1 cellular context compared by ENCODE assay signal in the genomic region with DNA sequence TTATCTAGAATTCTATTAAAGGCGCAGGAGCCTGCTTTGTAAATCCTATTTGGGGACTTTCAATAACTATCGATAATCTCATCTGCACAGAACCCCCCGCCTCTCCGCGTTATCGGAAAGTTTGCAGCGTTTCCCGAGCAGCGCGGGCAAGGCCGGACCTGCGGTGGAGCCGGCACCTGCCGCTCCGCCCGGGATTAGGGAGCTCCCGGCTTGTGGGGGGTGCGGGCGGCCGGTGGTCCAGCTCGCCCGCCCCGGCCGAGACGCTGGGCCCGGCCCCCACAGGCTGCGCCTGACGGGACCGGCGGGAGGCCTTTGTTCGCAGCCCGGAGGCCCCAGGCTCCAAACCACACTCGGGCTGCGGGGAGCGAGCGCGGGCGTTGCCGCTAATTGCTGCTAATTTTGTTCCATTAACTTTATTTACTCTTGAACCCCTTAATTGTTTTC.
TF ChIP-seq lines count a peak whose summit lies in the region.

No MANE protein-coding gene starts in this region.

TF ChIP-seq in WTC11, 78 proteins besides CTCF, POLR2A, EP300 and RAD21 (continued from another document):
- TF ChIP-seq, protein P1, sequence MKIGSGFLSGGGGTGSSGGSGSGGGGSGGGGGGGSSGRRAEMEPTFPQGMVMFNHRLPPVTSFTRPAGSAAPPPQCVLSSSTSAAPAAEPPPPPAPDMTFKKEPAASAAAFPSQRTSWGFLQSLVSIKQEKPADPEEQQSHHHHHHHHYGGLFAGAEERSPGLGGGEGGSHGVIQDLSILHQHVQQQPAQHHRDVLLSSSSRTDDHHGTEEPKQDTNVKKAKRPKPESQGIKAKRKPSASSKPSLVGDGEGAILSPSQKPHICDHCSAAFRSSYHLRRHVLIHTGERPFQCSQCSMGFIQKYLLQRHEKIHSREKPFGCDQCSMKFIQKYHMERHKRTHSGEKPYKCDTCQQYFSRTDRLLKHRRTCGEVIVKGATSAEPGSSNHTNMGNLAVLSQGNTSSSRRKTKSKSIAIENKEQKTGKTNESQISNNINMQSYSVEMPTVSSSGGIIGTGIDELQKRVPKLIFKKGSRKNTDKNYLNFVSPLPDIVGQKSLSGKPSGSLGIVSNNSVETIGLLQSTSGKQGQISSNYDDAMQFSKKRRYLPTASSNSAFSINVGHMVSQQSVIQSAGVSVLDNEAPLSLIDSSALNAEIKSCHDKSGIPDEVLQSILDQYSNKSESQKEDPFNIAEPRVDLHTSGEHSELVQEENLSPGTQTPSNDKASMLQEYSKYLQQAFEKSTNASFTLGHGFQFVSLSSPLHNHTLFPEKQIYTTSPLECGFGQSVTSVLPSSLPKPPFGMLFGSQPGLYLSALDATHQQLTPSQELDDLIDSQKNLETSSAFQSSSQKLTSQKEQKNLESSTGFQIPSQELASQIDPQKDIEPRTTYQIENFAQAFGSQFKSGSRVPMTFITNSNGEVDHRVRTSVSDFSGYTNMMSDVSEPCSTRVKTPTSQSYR (CRISPR knock-in tag; IDR thresholded peaks at IDR 0.05): no peak
- TF ChIP-seq NR3C1 (CRISPR knock-in tag; conservative IDR thresholded peaks at IDR 0.05; ENCODE audit: low read depth) (no peak), MAX (CRISPR knock-in tag; IDR thresholded peaks at IDR 0.05) (no peak), CREB1 (CRISPR knock-in tag; IDR thresholded peaks at IDR 0.05) (no peak), ZNF317 (CRISPR knock-in tag; IDR thresholded peaks at IDR 0.05; ENCODE audit: borderline replicate concordance, low read depth) (no peak)
- TF ChIP-seq, protein P2, sequence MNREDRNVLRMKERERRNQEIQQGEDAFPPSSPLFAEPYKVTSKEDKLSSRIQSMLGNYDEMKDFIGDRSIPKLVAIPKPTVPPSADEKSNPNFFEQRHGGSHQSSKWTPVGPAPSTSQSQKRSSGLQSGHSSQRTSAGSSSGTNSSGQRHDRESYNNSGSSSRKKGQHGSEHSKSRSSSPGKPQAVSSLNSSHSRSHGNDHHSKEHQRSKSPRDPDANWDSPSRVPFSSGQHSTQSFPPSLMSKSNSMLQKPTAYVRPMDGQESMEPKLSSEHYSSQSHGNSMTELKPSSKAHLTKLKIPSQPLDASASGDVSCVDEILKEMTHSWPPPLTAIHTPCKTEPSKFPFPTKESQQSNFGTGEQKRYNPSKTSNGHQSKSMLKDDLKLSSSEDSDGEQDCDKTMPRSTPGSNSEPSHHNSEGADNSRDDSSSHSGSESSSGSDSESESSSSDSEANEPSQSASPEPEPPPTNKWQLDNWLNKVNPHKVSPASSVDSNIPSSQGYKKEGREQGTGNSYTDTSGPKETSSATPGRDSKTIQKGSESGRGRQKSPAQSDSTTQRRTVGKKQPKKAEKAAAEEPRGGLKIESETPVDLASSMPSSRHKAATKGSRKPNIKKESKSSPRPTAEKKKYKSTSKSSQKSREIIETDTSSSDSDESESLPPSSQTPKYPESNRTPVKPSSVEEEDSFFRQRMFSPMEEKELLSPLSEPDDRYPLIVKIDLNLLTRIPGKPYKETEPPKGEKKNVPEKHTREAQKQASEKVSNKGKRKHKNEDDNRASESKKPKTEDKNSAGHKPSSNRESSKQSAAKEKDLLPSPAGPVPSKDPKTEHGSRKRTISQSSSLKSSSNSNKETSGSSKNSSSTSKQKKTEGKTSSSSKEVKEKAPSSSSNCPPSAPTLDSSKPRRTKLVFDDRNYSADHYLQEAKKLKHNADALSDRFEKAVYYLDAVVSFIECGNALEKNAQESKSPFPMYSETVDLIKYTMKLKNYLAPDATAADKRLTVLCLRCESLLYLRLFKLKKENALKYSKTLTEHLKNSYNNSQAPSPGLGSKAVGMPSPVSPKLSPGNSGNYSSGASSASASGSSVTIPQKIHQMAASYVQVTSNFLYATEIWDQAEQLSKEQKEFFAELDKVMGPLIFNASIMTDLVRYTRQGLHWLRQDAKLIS (CRISPR knock-in tag; IDR thresholded peaks at IDR 0.05; ENCODE audit: borderline replicate concordance): no peak
- TF ChIP-seq, protein P3, sequence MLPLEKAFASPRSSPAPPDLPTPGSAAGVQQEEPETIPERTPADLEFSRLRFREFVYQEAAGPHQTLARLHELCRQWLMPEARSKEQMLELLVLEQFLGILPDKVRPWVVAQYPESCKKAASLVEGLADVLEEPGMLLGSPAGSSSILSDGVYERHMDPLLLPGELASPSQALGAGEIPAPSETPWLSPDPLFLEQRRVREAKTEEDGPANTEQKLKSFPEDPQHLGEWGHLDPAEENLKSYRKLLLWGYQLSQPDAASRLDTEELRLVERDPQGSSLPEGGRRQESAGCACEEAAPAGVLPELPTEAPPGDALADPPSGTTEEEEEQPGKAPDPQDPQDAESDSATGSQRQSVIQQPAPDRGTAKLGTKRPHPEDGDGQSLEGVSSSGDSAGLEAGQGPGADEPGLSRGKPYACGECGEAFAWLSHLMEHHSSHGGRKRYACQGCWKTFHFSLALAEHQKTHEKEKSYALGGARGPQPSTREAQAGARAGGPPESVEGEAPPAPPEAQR (CRISPR knock-in tag; IDR thresholded peaks at IDR 0.05): no peak
- TF ChIP-seq, protein P4, sequence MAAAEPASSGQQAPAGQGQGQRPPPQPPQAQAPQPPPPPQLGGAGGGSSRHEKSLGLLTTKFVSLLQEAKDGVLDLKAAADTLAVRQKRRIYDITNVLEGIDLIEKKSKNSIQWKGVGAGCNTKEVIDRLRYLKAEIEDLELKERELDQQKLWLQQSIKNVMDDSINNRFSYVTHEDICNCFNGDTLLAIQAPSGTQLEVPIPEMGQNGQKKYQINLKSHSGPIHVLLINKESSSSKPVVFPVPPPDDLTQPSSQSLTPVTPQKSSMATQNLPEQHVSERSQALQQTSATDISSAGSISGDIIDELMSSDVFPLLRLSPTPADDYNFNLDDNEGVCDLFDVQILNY (CRISPR knock-in tag; IDR thresholded peaks at IDR 0.05): no peak
